ENCODE assay signal across 23 cellular contexts in the genomic region with DNA sequence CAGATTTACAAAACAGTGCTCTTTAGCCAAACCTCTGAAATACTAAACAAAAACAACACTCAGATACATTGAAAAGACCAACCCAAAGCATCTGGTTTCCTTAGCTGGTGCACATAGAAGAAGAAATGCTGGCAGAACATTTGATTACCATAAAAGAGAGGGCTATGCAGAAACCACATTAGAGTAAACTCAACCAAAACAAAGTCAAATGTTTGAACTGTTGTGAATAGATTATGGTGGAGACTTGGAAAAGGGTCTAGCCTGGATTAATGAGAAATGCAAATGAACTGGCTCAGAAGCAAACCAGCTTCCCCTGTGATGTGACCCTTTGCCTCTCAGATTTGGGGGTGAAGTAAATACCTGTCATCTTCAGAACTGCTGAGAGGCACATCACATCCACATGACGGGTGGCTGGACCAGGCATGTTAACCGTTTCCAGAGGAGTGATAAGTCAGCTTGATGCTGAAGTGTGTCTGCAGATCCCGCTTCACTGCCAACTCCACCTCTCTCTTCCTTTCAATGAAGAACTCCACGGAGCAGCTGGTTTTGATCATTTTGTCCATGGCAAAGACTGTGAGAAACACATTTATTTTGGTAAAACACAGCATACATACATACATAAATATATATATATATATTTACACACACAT.
A peak's percentile ranks its signal among the peaks of the same experiment; 100 is the strongest.
DNase-seq lines count a peak whose midpoint lies in the region; TF ChIP-seq lines count a peak whose summit lies in the region.
"Had no signal": no experiment of that assay in that cellular context is flagged by ENCODE, and none has a peak within 500 bp of the region (broad histone marks: within the 10 kb centered on the region; RNA-seq: fewer than 3 reads in every experiment).

No MANE protein-coding gene starts in this region.

- H3K79me2 ChIP-seq in Loucy (ENCODE audit: insufficient read depth, low read length) (no peaks in the 10 kb centered on the region), hepatocyte (no peaks in the 10 kb centered on the region)

- DNase-seq in dedifferentiated amniotic fluid mesenchymal stem cell (ENCODE audit: extremely low spot score) (peak; percentile 37), hepatocyte (ENCODE audit: low spot score) (no peak), sigmoid colon (no peak), GM20000 (ENCODE audit: low spot score) (no peak), HK-2 (ENCODE audit: unreplicated experiment) (no peak), NCI-H524 (lab: John Stamatoyannopoulos, UW) (no peak), iPS-NIHi7 (ENCODE audit: extremely low spot score) (no peak)
- DNase-seq: ACHN; activated B cell treated with CpG ODN at 0.5 μM for 24 hours; activated CD4-positive, alpha-beta T cell treated with anti-CD3 and anti-CD28 coated beads, Interleukin-2, amount 50 U/mL, for 4 hours; activated CD8-positive, alpha-beta memory T cell treated with anti-CD3 and anti-CD28 coated beads, Interleukin-2, amount 50 U/mL, for 4 hours; brain microvascular endothelial cell; foreskin keratinocyte; hypothalamus; islet precursor cell; occipital lobe; retina; stimulated activated naive CD8-positive, alpha-beta T cell treated with anti-CD3 and anti-CD28 coated beads, Interleukin-15, amount 100 ng/mL, for 72 hours; trophoblast cell had no signal

- H3K36me3 ChIP-seq in Loucy (ENCODE audit: insufficient read depth, low read length) (no peaks in the 10 kb centered on the region), hepatocyte (replicated peaks; ENCODE audit: insufficient read depth, low read depth) (no peaks in the 10 kb centered on the region), sigmoid colon (no peaks in the 10 kb centered on the region)
- H3K36me3 ChIP-seq: brain microvascular endothelial cell had no signal

- TF ChIP-seq POLR2A in sigmoid colon (IDR thresholded peaks at IDR 0.05) = no peak

- 51% methylated on average over 4 of the region's 4 CpGs for WGBS in hepatocyte (ENCODE audit: low lambda C conversion rate, missing lambda C conversion rate)
- 74 to 79% methylated on average over 4 of the region's 4 CpGs for WGBS in sigmoid colon, 2 donors

- no peaks in the 10 kb centered on the region for H3K27me3 ChIP-seq in Loucy (ENCODE audit: insufficient read depth, low read length, poor library complexity, severe bottlenecking)
- no peaks in the 10 kb centered on the region for H3K27me3 ChIP-seq in hepatocyte
- H3K27me3 ChIP-seq in sigmoid colon = no peaks in the 10 kb centered on the region
- H3K27me3 ChIP-seq: brain microvascular endothelial cell had no signal

- H3K9ac ChIP-seq in Loucy (ENCODE audit: low read depth, low read length, poor library complexity, severe bottlenecking) = no peak overlapping the region

- H3K4me3 ChIP-seq in Loucy (ENCODE audit: low read length, poor library complexity, severe bottlenecking) = no peak overlapping the region
- H3K4me3 ChIP-seq in hepatocyte = no peak overlapping the region
- no peak overlapping the region for H3K4me3 ChIP-seq in sigmoid colon
- H3K4me3 ChIP-seq: lung had no signal

- intact Hi-C loops in sigmoid colon (cut with DNase I) = no loop called here

- H3K27ac ChIP-seq in hepatocyte = peak overlapping the region; percentile 20
- peak overlapping the region; percentile 78 to 83 (median 82) for H3K27ac ChIP-seq in sigmoid colon
- H3K27ac ChIP-seq: brain microvascular endothelial cell, C4-2B, foreskin keratinocyte, HL-60 had no signal

- H3K4me1 ChIP-seq in Loucy (ENCODE audit: insufficient read depth, low read length, poor library complexity, severe bottlenecking) (peaks cover 17% of the 10 kb centered on the region), hepatocyte (ENCODE audit: insufficient read depth) (peaks cover 27% of the 10 kb centered on the region), sigmoid colon (peaks cover 0 to 49% (median 34%) of the 10 kb centered on the region in 4 donors)
- H3K4me1 ChIP-seq: foreskin keratinocyte had no signal

- H3K9me3 ChIP-seq in Loucy (ENCODE audit: insufficient read depth, low read depth, low read length) = no peaks in the 10 kb centered on the region
- H3K9me3 ChIP-seq in hepatocyte (ENCODE audit: low read depth) = no peaks in the 10 kb centered on the region
- no peaks in the 10 kb centered on the region for H3K9me3 ChIP-seq in sigmoid colon

- no peak for TF ChIP-seq CTCF in Loucy (conservative IDR thresholded peaks at IDR 0.05; ENCODE audit: low read length)
- no peak for TF ChIP-seq CTCF in hepatocyte (IDR thresholded peaks at IDR 0.05; ENCODE audit: poor library complexity)
- no peak for TF ChIP-seq CTCF in sigmoid colon (IDR thresholded peaks at IDR 0.05)
- no peak for TF ChIP-seq CTCF in GM20000 (IDR thresholded peaks at IDR 0.05; ENCODE audit: extremely low read depth, missing control alignments)

- H4K20me1 ChIP-seq in Loucy (ENCODE audit: insufficient read depth, low read length, poor library complexity, severe bottlenecking) = no peaks in the 10 kb centered on the region
- H4K20me1 ChIP-seq in hepatocyte (ENCODE audit: insufficient read depth, poor library complexity, severe bottlenecking) = no peaks in the 10 kb centered on the region

- H3F3A ChIP-seq in Loucy (ENCODE audit: low read depth) = no peaks in the 10 kb centered on the region

- TF ChIP-seq EP300 in sigmoid colon (IDR thresholded peaks at IDR 0.05) = no peak

- H2AFZ ChIP-seq in Loucy (ENCODE audit: low read length) = 0 out of 2 replicates have a peak overlapping the region, but pooled peaks have one; percentile 16
- no peak overlapping the region for H2AFZ ChIP-seq in hepatocyte

- no peaks in the 10 kb centered on the region for H3K9me2 ChIP-seq in Loucy (replicated peaks; ENCODE audit: low read depth, low read length)
- H3K9me2 ChIP-seq in hepatocyte (replicated peaks; ENCODE audit: insufficient read depth) = no peaks in the 10 kb centered on the region

- peak overlapping the region; percentile 19 for H3K4me2 ChIP-seq in Loucy (ENCODE audit: low read depth, low read length, poor library complexity, severe bottlenecking)
- H3K4me2 ChIP-seq in hepatocyte = peak overlapping the region; percentile 38
